ENCODE assay signal across 17 cellular contexts in genomic region chr22:27848005-27848404, GRCh38.
"Had no signal": no experiment of that assay in that cellular context is flagged by ENCODE, and none has a peak within 500 bp of the region (broad histone marks: within the 10 kb centered on the region; RNA-seq: fewer than 3 reads in every experiment).

No MANE protein-coding gene starts in this region.

- H3K27me3 ChIP-seq: cardiac muscle cell, spleen, tibial artery had no signal

- H3K9me3 Mint-ChIP-seq: activated CD4-positive, alpha-beta memory T cell treated with anti-CD3 and anti-CD28 coated beads for 36 hours; activated naive CD4-positive, alpha-beta T cell treated with anti-CD3 and anti-CD28 coated beads for 36 hours; activated T-helper 17 cell treated with anti-CD3 and anti-CD28 coated beads, Interleukin-2, amount 50 U/mL, for 72 hours; natural killer cell had no signal

- H3K4me3 ChIP-seq: cardiac muscle cell, spleen, tibial artery had no signal

- DNase-seq: activated CD4-positive, alpha-beta memory T cell treated with anti-CD3 and anti-CD28 coated beads for 36 hours; activated naive CD4-positive, alpha-beta T cell treated with anti-CD3 and anti-CD28 coated beads for 36 hours; activated T-cell treated with anti-CD3 and anti-CD28 coated beads, Interleukin-2, amount 50 U/mL, for 1 hour; amniotic stem cell; dermis blood vessel endothelial cell; effector memory CD4-positive, alpha-beta T cell; mesenchymal stem cell; natural killer cell; spleen; stimulated activated naive CD8-positive, alpha-beta T cell treated with anti-CD3 and anti-CD28 coated beads, Interleukin-15, Interleukin-2, amounts not matched to agents 100 U/mL and 50 U/mL, for 24 hours; substantia nigra; SW 1271; T-helper 2 cell; tibial artery; WERI-Rb-1 had no signal

- H3K27ac Mint-ChIP-seq: activated CD4-positive, alpha-beta memory T cell treated with anti-CD3 and anti-CD28 coated beads for 36 hours; activated naive CD4-positive, alpha-beta T cell treated with anti-CD3 and anti-CD28 coated beads for 36 hours had no signal

- ATAC-seq: activated T-helper 17 cell treated with anti-CD3 and anti-CD28 coated beads, Interleukin-2, amount 50 U/mL, for 72 hours; natural killer cell; stimulated activated naive CD8-positive, alpha-beta T cell treated with anti-CD3 and anti-CD28 coated beads, Interleukin-15, Interleukin-2, amounts not matched to agents 100 U/mL and 50 U/mL, for 24 hours had no signal

- H3K27ac ChIP-seq: cardiac muscle cell, spleen, tibial artery, WERI-Rb-1 had no signal

- H3K4me3 Mint-ChIP-seq: activated CD4-positive, alpha-beta memory T cell treated with anti-CD3 and anti-CD28 coated beads for 36 hours; activated naive CD4-positive, alpha-beta T cell treated with anti-CD3 and anti-CD28 coated beads for 36 hours; activated T-helper 17 cell treated with anti-CD3 and anti-CD28 coated beads, Interleukin-2, amount 50 U/mL, for 72 hours; natural killer cell had no signal

- H3K27me3 Mint-ChIP-seq: activated CD4-positive, alpha-beta memory T cell treated with anti-CD3 and anti-CD28 coated beads for 36 hours; activated T-helper 17 cell treated with anti-CD3 and anti-CD28 coated beads, Interleukin-2, amount 50 U/mL, for 72 hours had no signal
